Comparison of ENCODE assay signal across 19 cellular contexts in genomic region chr4:42578187-42578586, GRCh38.
DNase-seq lines count a peak whose midpoint lies in the region; ATAC-seq and TF ChIP-seq lines count a peak whose summit lies in the region.
"Had no signal": no experiment of that assay in that cellular context is flagged by ENCODE, and none has a peak within 500 bp of the region (broad histone marks: within the 10 kb centered on the region; RNA-seq: fewer than 3 reads in every experiment).

No MANE protein-coding gene starts in this region.

- H4K5ac ChIP-seq in H9 (ENCODE audit: insufficient read length, low read depth, low read length) = no peak overlapping the region

- no peak overlapping the region for H3K4me2 ChIP-seq in H9 (ENCODE audit: insufficient read depth, insufficient read length, low read length)
- H3K4me2 ChIP-seq: KMS-11, PC-9 had no signal

- H4K20me1 ChIP-seq in H9 (ENCODE audit: control insufficient read depth, insufficient read depth, insufficient read length) = no peaks in the 10 kb centered on the region

- H3K4ac ChIP-seq in H9 (ENCODE audit: low read depth, low read length) = no peak overlapping the region

- no peak overlapping the region for H4K8ac ChIP-seq in H9 (replicated peaks; ENCODE audit: insufficient read length, low read depth, low read length)

- peak overlapping the region; percentile 44 for H3K27ac Mint-ChIP-seq in activated T-cell treated with anti-CD3 and anti-CD28 coated beads, Interleukin-2, amount 50 U/mL, for 72 hours
- H3K27ac Mint-ChIP-seq in H9 = no peak overlapping the region

- no peak overlapping the region for H3K18ac ChIP-seq in H9 (ENCODE audit: insufficient read length, low read depth, low read length)

- intact Hi-C loops in right cardiac atrium (cut with DNase I) (no loop called here), mucosa of descending colon (cut with DNase I, micrococcal nuclease) (no loop called here)

- no peak overlapping the region for H4K91ac ChIP-seq in H9 (ENCODE audit: insufficient read length, low read depth, low read length)

- H3K14ac ChIP-seq in H9 (ENCODE audit: insufficient read depth, low read length) = no peak overlapping the region

- H2AK5ac ChIP-seq in H9 (ENCODE audit: insufficient read length, low read length) = no peak overlapping the region

- H3K27me3 ChIP-seq in H9 (ENCODE audit: insufficient read depth, low read length) = no peaks in the 10 kb centered on the region
- no peaks in the 10 kb centered on the region for H3K27me3 ChIP-seq in RWPE2 (ENCODE audit: insufficient read depth, poor library complexity, severe bottlenecking)
- no peaks in the 10 kb centered on the region for H3K27me3 ChIP-seq in right cardiac atrium (ENCODE audit: control insufficient read depth, insufficient read depth)

- H3K23ac ChIP-seq in H9 (ENCODE audit: insufficient read length, low read depth, low read length) = no peak overlapping the region

- no peaks in the 10 kb centered on the region for H3K23me2 ChIP-seq in H9 (ENCODE audit: insufficient read length, low read depth, low read length, poor library complexity, severe bottlenecking)

- no CpG with 5 or more reads among the region's 3 CpGs for WGBS in H9 (ENCODE audit: extremely low coverage, insufficient read length, low lambda C conversion rate)
- 89% methylated on average over 3 of the region's 3 CpGs for WGBS in right cardiac atrium

- TF ChIP-seq CTCF in H9 (conservative IDR thresholded peaks at IDR 0.05) (peak; percentile 50), RWPE2 (IDR thresholded peaks at IDR 0.05; ENCODE audit: poor library complexity, severe bottlenecking) (peak; percentile 9), retinal pigment epithelial cell (conservative IDR thresholded peaks at IDR 0.05; ENCODE audit: low read depth, low read length) (peak; percentile 12), mucosa of descending colon (IDR thresholded peaks at IDR 0.05) (no peak)

- H2BK120ac ChIP-seq in H9 (ENCODE audit: low read depth, low read length, poor library complexity, severe bottlenecking) = no peak overlapping the region

- DNase-seq in activated T-cell treated with anti-CD3 and anti-CD28 coated beads, Interleukin-2, amount 50 U/mL, for 72 hours = no peak
- DNase-seq in activated T-cell treated with anti-CD3 and anti-CD28 coated beads for 4 hours (no peak), H9 (no peak), RWPE2 (ENCODE audit: low spot score) (no peak), retinal pigment epithelial cell (ENCODE audit: low read depth) (no peak), right cardiac atrium (no peak), mucosa of descending colon (no peak), NCI-H226 (no peak)
- DNase-seq: C1 segment of cervical spinal cord; COR-L47; DMS153; GM23248; MM.1S; NCI-H187 treated with DMSO at 0.1 percent for 48 hours; NCI-H69; NK-92 treated with Interleukin-12 subunit alpha and Interleukin-12 subunit beta, amount 100 ng/mL, for 24 hours; PC-9 had no signal

- H3K4me1 Mint-ChIP-seq in activated T-cell treated with anti-CD3 and anti-CD28 coated beads, Interleukin-2, amount 50 U/mL, for 72 hours (ENCODE audit: low read depth) = peaks cover 17% of the 10 kb centered on the region
- no peaks in the 10 kb centered on the region for H3K4me1 Mint-ChIP-seq in H9

- no peak overlapping the region for H3K4me3 Mint-ChIP-seq in activated T-cell treated with anti-CD3 and anti-CD28 coated beads, Interleukin-2, amount 50 U/mL, for 72 hours
- no peak overlapping the region for H3K4me3 Mint-ChIP-seq in H9

- no peak overlapping the region for H2BK15ac ChIP-seq in H9 (ENCODE audit: low read depth, low read length)

- H2BK20ac ChIP-seq in H9 (ENCODE audit: low read depth, low read length, poor library complexity, severe bottlenecking) = no peak overlapping the region

- H3K79me2 ChIP-seq in H9 (ENCODE audit: insufficient read depth, low read length) = no peaks in the 10 kb centered on the region

- no peak overlapping the region for H3K56ac ChIP-seq in H9 (ENCODE audit: insufficient read length, low read depth, low read length)

- H3K9ac ChIP-seq in H9 (ENCODE audit: extremely low read depth, insufficient read length, low read length) = no peak overlapping the region
- H3K9ac ChIP-seq: GM23248, KMS-11 had no signal

- no peaks in the 10 kb centered on the region for H3K27me3 Mint-ChIP-seq in activated T-cell treated with anti-CD3 and anti-CD28 coated beads, Interleukin-2, amount 50 U/mL, for 72 hours (ENCODE audit: low read depth)
- H3K27me3 Mint-ChIP-seq in H9 (ENCODE audit: low read depth) = no peaks in the 10 kb centered on the region

- H3K4me1 ChIP-seq in H9 (ENCODE audit: insufficient read depth, low read length) (no peaks in the 10 kb centered on the region), RWPE2 (ENCODE audit: insufficient read depth, poor library complexity, severe bottlenecking) (no peaks in the 10 kb centered on the region), right cardiac atrium (ENCODE audit: control insufficient read depth, insufficient read depth, low read length) (no peaks in the 10 kb centered on the region), mucosa of descending colon (ENCODE audit: low read depth) (no peaks in the 10 kb centered on the region)

- H2BK5ac ChIP-seq in H9 (ENCODE audit: insufficient read length, low read length) = no peak overlapping the region

- no peak overlapping the region for H2BK12ac ChIP-seq in H9 (ENCODE audit: insufficient read length, low read depth, low read length)

- H3K9me3 ChIP-seq in H9 (ENCODE audit: control insufficient read depth, low read depth, low read length) (no peaks in the 10 kb centered on the region), RWPE2 (ENCODE audit: severe bottlenecking) (no peaks in the 10 kb centered on the region), right cardiac atrium (ENCODE audit: control insufficient read depth, low read length) (no peaks in the 10 kb centered on the region), mucosa of descending colon (no peaks in the 10 kb centered on the region)

- H3K79me1 ChIP-seq in H9 (ENCODE audit: insufficient read depth, low read depth, low read length, poor library complexity, severe bottlenecking) = no peaks in the 10 kb centered on the region

- H3K9me3 Mint-ChIP-seq in activated T-cell treated with anti-CD3 and anti-CD28 coated beads, Interleukin-2, amount 50 U/mL, for 72 hours = no peaks in the 10 kb centered on the region
- no peaks in the 10 kb centered on the region for H3K9me3 Mint-ChIP-seq in H9

- ATAC-seq in activated T-cell treated with anti-CD3 and anti-CD28 coated beads, Interleukin-2, amount 50 U/mL, for 72 hours (replicated peaks in 1 of 2) = no peak
- ATAC-seq in RWPE2 (ENCODE audit: low read depth) = no peak
- no peak for ATAC-seq in right cardiac atrium
- no peak for ATAC-seq in mucosa of descending colon
- ATAC-seq: HepG2 had no signal

- no peaks in the 10 kb centered on the region for H3K36me3 ChIP-seq in RWPE2 (ENCODE audit: low read depth)
- no peaks in the 10 kb centered on the region for H3K36me3 ChIP-seq in mucosa of descending colon (ENCODE audit: low read depth)

- peaks cover 0 to 14% of the 10 kb centered on the region in 2 donors for H3K36me3 Mint-ChIP-seq in activated T-cell treated with anti-CD3 and anti-CD28 coated beads, Interleukin-2, amount 50 U/mL, for 72 hours (ENCODE audit: insufficient read depth in 2 of 2)
- H3K36me3 Mint-ChIP-seq in H9 (ENCODE audit: insufficient read depth in 1 of 3, low read depth in 3 of 3) = peaks cover 0 to 2% (median 1%) of the 10 kb centered on the region in 3 experiments; a peak in 4 of 7 replicates

- no peak overlapping the region for H3K4me3 ChIP-seq in RWPE2 (ENCODE audit: severe bottlenecking)
- no peak overlapping the region for H3K4me3 ChIP-seq in retinal pigment epithelial cell (ENCODE audit: low read length)
- H3K4me3 ChIP-seq in right cardiac atrium (ENCODE audit: low read length) = no peak overlapping the region
- H3K4me3 ChIP-seq in mucosa of descending colon = no peak overlapping the region
- H3K4me3 ChIP-seq: GM23248, PC-9 had no signal

- H3K27ac ChIP-seq in H9 (ENCODE audit: insufficient read length, low read depth, low read length) = no peak overlapping the region
- no peak overlapping the region for H3K27ac ChIP-seq in RWPE2 (ENCODE audit: poor library complexity, severe bottlenecking)
- no peak overlapping the region for H3K27ac ChIP-seq in right cardiac atrium (ENCODE audit: low read length)
- H3K27ac ChIP-seq: GM23248, KMS-11, PC-9 had no signal

- no peak overlapping the region for H3T11ph ChIP-seq in H9 (ENCODE audit: low read length)

- H2AFZ ChIP-seq in H9 (ENCODE audit: low read length) = no peak overlapping the region
- H2AFZ ChIP-seq: GM23248, PC-9 had no signal
